In genomic region chr7:83652481-83652880, GRCh38 we compare ENCODE assay signal across 3 cellular contexts.
A peak's percentile ranks its signal among the peaks of the same experiment; 100 is the strongest.
TF ChIP-seq lines count a peak whose summit lies in the region.

No MANE protein-coding gene starts in this region.

TF ChIP-seq in A549, 52 proteins besides CTCF, POLR2A, EP300 and RAD21:
- no peak for TF ChIP-seq ZNF302 (CRISPR knock-in tag; IDR thresholded peaks at IDR 0.05)
- peak; percentile 85 for TF ChIP-seq MAFK (IDR thresholded peaks at IDR 0.05; ENCODE audit: partially characterized antibody)

TF ChIP-seq in IMR-90, 13 proteins besides CTCF, POLR2A, EP300 and RAD21:
- TF ChIP-seq MAFK (IDR thresholded peaks at IDR 0.05; ENCODE audit: low read depth, low read length) (peak; percentile 81), FOS (IDR thresholded peaks at IDR 0.05; ENCODE audit: low read depth, low read length) (no peak), MAZ (IDR thresholded peaks at IDR 0.05; ENCODE audit: borderline replicate concordance, low read depth, low read length) (no peak)

TF ChIP-seq in H1, 55 proteins besides CTCF, POLR2A, EP300 and RAD21:
- TF ChIP-seq KDM5A (IDR thresholded peaks at IDR 0.05; ENCODE audit: low read length) (no peak), MAFK (IDR thresholded peaks at IDR 0.05; ENCODE audit: low read depth, low read length) (peak; percentile 25; the same call in 1 of the 2 replicates), RNF2 (IDR thresholded peaks at IDR 0.05; ENCODE audit: borderline replicate concordance, low read depth, low read length, missing control alignments, poor library complexity, severe bottlenecking) (no peak), KDM4A (IDR thresholded peaks at IDR 0.05; ENCODE audit: low read depth, low read length, severe bottlenecking) (no peak), ASH2L (IDR thresholded peaks at IDR 0.05; ENCODE audit: low read length) (no peak)
